ENCODE assay signal across 24 cellular contexts in genomic region chr2:16496426-16497388, GRCh38.
"Had no signal": no experiment of that assay in that cellular context is flagged by ENCODE, and none has a peak within 500 bp of the region (broad histone marks: within the 10 kb centered on the region; RNA-seq: fewer than 3 reads in every experiment).

No MANE protein-coding gene starts in this region.

- ATAC-seq: left lung; lower lobe of right lung; natural killer cell; stimulated activated naive B cell treated with anti-CD40 and anti-IgM and Interleukin-4, amounts not matched to agents 10 μg/mL and 1 μg/mL and 100 μg/mL, for 72 hours had no signal

- H3K36me3 ChIP-seq: gastrocnemius medialis, left lung, lower lobe of right lung, neutrophil, right atrium auricular region, thoracic aorta, tibial nerve, upper lobe of left lung had no signal

- H3K27me3 ChIP-seq: gastrocnemius medialis, left lung, right atrium auricular region, tibial nerve, upper lobe of left lung had no signal

- H3K27ac Mint-ChIP-seq: natural killer cell; progenitor cell of endocrine pancreas; stimulated activated naive B cell treated with anti-CD40 and anti-IgM and Interleukin-4, amounts not matched to agents 10 μg/mL and 1 μg/mL and 100 μg/mL, for 72 hours; stimulated activated naive CD8-positive, alpha-beta T cell treated with anti-CD3 and anti-CD28 coated beads, Interleukin-15, Interleukin-2, amounts not matched to agents 100 ng/mL and 50 ng/mL, for 24 hours had no signal

- DNase-seq: dorsolateral prefrontal cortex; effector CD4-positive, alpha-beta T cell; foreskin fibroblast; gastrocnemius medialis; head of caudate nucleus; kidney; left lung; lower lobe of right lung; natural killer cell; stimulated activated CD4-positive, alpha-beta T cell treated with anti-CD3 and anti-CD28 coated beads, Interleukin-15, amount 100 ng/mL, for 24 hours; stimulated activated CD4-positive, alpha-beta T cell treated with anti-CD3 and anti-CD28 coated beads, Interleukin-2, amount 100 ng/mL, for 48 hours; stimulated activated naive B cell treated with anti-CD40 and anti-IgM and Interleukin-4, amounts not matched to agents 10 μg/mL and 1 μg/mL and 100 μg/mL, for 72 hours; upper lobe of left lung had no signal

- H3K9me3 Mint-ChIP-seq: natural killer cell; neural crest cell; stimulated activated naive CD8-positive, alpha-beta T cell treated with anti-CD3 and anti-CD28 coated beads, Interleukin-15, Interleukin-2, amounts not matched to agents 100 ng/mL and 50 ng/mL, for 24 hours had no signal

- H3K9ac ChIP-seq: parathyroid adenoma had no signal

- H3K4me1 ChIP-seq: gastrocnemius medialis, left lung, lower lobe of right lung, parathyroid adenoma, right atrium auricular region, upper lobe of left lung had no signal

- H3K27ac ChIP-seq: dorsolateral prefrontal cortex, gastrocnemius medialis, left lung, lower lobe of right lung, neutrophil, parathyroid adenoma, right atrium auricular region, skin epidermis, thoracic aorta, tibial nerve, upper lobe of left lung had no signal

- H3K36me3 Mint-ChIP-seq: natural killer cell; stimulated activated naive B cell treated with anti-CD40 and anti-IgM and Interleukin-4, amounts not matched to agents 10 μg/mL and 1 μg/mL and 100 μg/mL, for 72 hours had no signal

- H3K79me2 ChIP-seq: parathyroid adenoma had no signal

- H3K4me3 ChIP-seq: dorsolateral prefrontal cortex, gastrocnemius medialis, left lung, lower lobe of right lung, right atrium auricular region, skin epidermis, thoracic aorta, tibial nerve, upper lobe of left lung had no signal

- H2AFZ ChIP-seq: parathyroid adenoma had no signal

- H3K4me1 Mint-ChIP-seq: natural killer cell; neural crest cell; stimulated activated naive B cell treated with anti-CD40 and anti-IgM and Interleukin-4, amounts not matched to agents 10 μg/mL and 1 μg/mL and 100 μg/mL, for 72 hours had no signal

- FAIRE-seq: colon, kidney, urothelium cell line had no signal

- H3K9me3 ChIP-seq: gastrocnemius medialis, left lung, lower lobe of right lung, neutrophil, right atrium auricular region, thoracic aorta, tibial nerve, upper lobe of left lung had no signal

- H3K4me3 Mint-ChIP-seq: natural killer cell; neural crest cell; stimulated activated naive B cell treated with anti-CD40 and anti-IgM and Interleukin-4, amounts not matched to agents 10 μg/mL and 1 μg/mL and 100 μg/mL, for 72 hours; stimulated activated naive CD8-positive, alpha-beta T cell treated with anti-CD3 and anti-CD28 coated beads, Interleukin-15, Interleukin-2, amounts not matched to agents 100 ng/mL and 50 ng/mL, for 24 hours had no signal
